Comparison of ENCODE assay signal across 28 cellular contexts in genomic region chr9:122372856-122373845, GRCh38. TPM values are rescaled to one million over a fixed set of nuclear protein-coding genes. Genes with fewer than 3 reads are reported as not detected.
DNase-seq lines count a peak whose midpoint lies in the region; ATAC-seq and TF ChIP-seq lines count a peak whose summit lies in the region.
"Had no signal": no experiment of that assay in that cellular context is flagged by ENCODE, and none has a peak within 500 bp of the region (broad histone marks: within the 10 kb centered on the region; RNA-seq: fewer than 3 reads in every experiment).

No MANE protein-coding gene starts in this region.

- H2BK5ac ChIP-seq in IMR-90 (ENCODE audit: low read depth, low read length, poor library complexity, severe bottlenecking): no peak overlapping the region

- peaks cover 67% of the 10 kb centered on the region for H3K36me3 Mint-ChIP-seq in dendritic cell treated with granulocyte-macrophage colony-stimulating factor and Interleukin-4, amounts not matched to agents 40 ng/mL and 50 ng/mL, for 4 days (ENCODE audit: low read depth)
- no peaks in the 10 kb centered on the region for H3K36me3 Mint-ChIP-seq in naive B cell
- no peaks in the 10 kb centered on the region for H3K36me3 Mint-ChIP-seq in CD8-positive, alpha-beta T cell
- H3K36me3 Mint-ChIP-seq: type B pancreatic cell had no signal

- H3K27me3 Mint-ChIP-seq in dendritic cell treated with granulocyte-macrophage colony-stimulating factor and Interleukin-4, amounts not matched to agents 40 ng/mL and 50 ng/mL, for 4 days: no peaks in the 10 kb centered on the region
- H3K27me3 Mint-ChIP-seq in naive B cell: no peaks in the 10 kb centered on the region
- H3K27me3 Mint-ChIP-seq in CD8-positive, alpha-beta T cell (ENCODE audit: low read depth): peaks cover 32% of the 10 kb centered on the region
- H3K27me3 Mint-ChIP-seq: memory B cell had no signal

- H3K4me1 ChIP-seq in IMR-90 (ENCODE audit: control insufficient read depth, insufficient read depth, low read length) (peaks cover 51% of the 10 kb centered on the region), stomach (peaks cover 54 to 79% (median 70%) of the 10 kb centered on the region in 4 donors), colonic mucosa (peaks cover 10% of the 10 kb centered on the region)
- peaks cover 7% of the 10 kb centered on the region for H3K4me1 ChIP-seq in CD8-positive, alpha-beta T cell (ENCODE audit: insufficient read depth, low read length)

- no peak overlapping the region for H3K14ac ChIP-seq in IMR-90 (replicated peaks; ENCODE audit: low read depth, low read length)

- dilution Hi-C loops in IMR-90 (cut with HindIII; ENCODE audit: low sequenced_read_pairs, unreplicated experiment): no loop called here

- CTCF ChIA-PET in IMR-90 (lab: Yijun Ruan, JAX): interaction anchor here (0.5 kb wide), 1 partner anchor 72 kb away, joined by 3 read pairs; no protein-coding TSS in a partner anchor
- CTCF ChIA-PET in CD8-positive, alpha-beta T cell (lab: Charles Lee): no interaction called here

- H2AFZ ChIP-seq in IMR-90 (replicated peaks; ENCODE audit: low read length, poor library complexity): peak overlapping the region; percentile 2
- H2AFZ ChIP-seq: hepatocyte had no signal

- POLR2A ChIA-PET in IMR-90 (lab: Charles Lee; ENCODE audit: unreplicated experiment): no interaction called here
- POLR2A ChIA-PET in CD8-positive, alpha-beta T cell (lab: Charles Lee): no interaction called here

- no peaks in the 10 kb centered on the region for H3K27me3 ChIP-seq in IMR-90 (ENCODE audit: control insufficient read depth, insufficient read depth, low read length)
- H3K27me3 ChIP-seq in stomach: peaks cover 0 to 5% (median 0%) of the 10 kb centered on the region in 3 donors
- peaks cover 3% of the 10 kb centered on the region for H3K27me3 ChIP-seq in CD8-positive, alpha-beta T cell (ENCODE audit: insufficient read depth, low read length)
- no peaks in the 10 kb centered on the region for H3K27me3 ChIP-seq in colonic mucosa
- H3K27me3 ChIP-seq: breast epithelium had no signal

- H3K27ac ChIP-seq in IMR-90 (ENCODE audit: insufficient read depth, low read length) (0 out of 2 replicates have a peak overlapping the region, but pooled peaks have one; percentile 11), stomach (peak overlapping the region in 3 of 5 donors; percentile 70 to 82 (median 79)), colonic mucosa (no peak overlapping the region)
- no peak overlapping the region for H3K27ac ChIP-seq in CD8-positive, alpha-beta T cell (ENCODE audit: low read depth, low read length)
- H3K27ac ChIP-seq: breast epithelium, hepatocyte had no signal

- no peaks in the 10 kb centered on the region for H3K9me3 ChIP-seq in IMR-90 (ENCODE audit: control insufficient read depth, insufficient read depth, low read length)
- no peaks in the 10 kb centered on the region for H3K9me3 ChIP-seq in stomach
- no peaks in the 10 kb centered on the region for H3K9me3 ChIP-seq in CD8-positive, alpha-beta T cell (ENCODE audit: low read length)
- no peaks in the 10 kb centered on the region for H3K9me3 ChIP-seq in colonic mucosa

- H3K79me1 ChIP-seq in IMR-90 (ENCODE audit: low read depth in 1 of 2, low read length in 2 of 2): peaks cover 39 to 70% of the 10 kb centered on the region in 2 experiments; a peak in 3 of 4 replicates

- H3K9me1 ChIP-seq in IMR-90 (ENCODE audit: insufficient read depth, low read length): peaks cover 44% of the 10 kb centered on the region

- no TSS peak for BruUV-seq in IMR-90 (replicated peaks; lab: Mats Ljungman, UMichigan)

- H3K23ac ChIP-seq in IMR-90 (ENCODE audit: low read depth, low read length): no peak overlapping the region

- peak overlapping the region; percentile 89 for H3K27ac Mint-ChIP-seq in dendritic cell treated with granulocyte-macrophage colony-stimulating factor and Interleukin-4, amounts not matched to agents 40 ng/mL and 50 ng/mL, for 4 days
- peak overlapping the region; percentile 7 to 93 (median 89) for H3K27ac Mint-ChIP-seq in naive B cell
- H3K27ac Mint-ChIP-seq in CD8-positive, alpha-beta T cell: no peak overlapping the region
- H3K27ac Mint-ChIP-seq: memory B cell; T-helper 2 cell treated with Interferon-gamma antibody and Interleukin-4, amounts not matched to agents 5 μg/mL and 100 μg/mL, for 36 hours; type B pancreatic cell had no signal

- peaks cover 11% of the 10 kb centered on the region for H3K36me3 ChIP-seq in IMR-90 (ENCODE audit: control insufficient read depth, insufficient read depth, low read length)
- peaks cover 0 to 2% (median under 1%) of the 10 kb centered on the region in 4 donors for H3K36me3 ChIP-seq in stomach
- H3K36me3 ChIP-seq in CD8-positive, alpha-beta T cell (ENCODE audit: insufficient read depth, low read length): no peaks in the 10 kb centered on the region
- H3K36me3 ChIP-seq in colonic mucosa: no peaks in the 10 kb centered on the region
- H3K36me3 ChIP-seq: breast epithelium had no signal

- no peak for TF ChIP-seq EP300 in stomach (IDR thresholded peaks at IDR 0.05)

- ATAC-seq in IMR-90 (ENCODE audit: low read depth) (no peak), naive B cell (ENCODE audit: low read depth in 2 of 2) (no peak), GM18907 (IDR thresholded peaks at IDR 0.05; ENCODE audit: unreplicated experiment) (no peak)
- ATAC-seq in CD8-positive, alpha-beta T cell: no peak
- ATAC-seq: GM12878, left colon, Panc1 had no signal

- in situ Hi-C loops in IMR-90 (cut with MboI; ENCODE audit: low sequenced_read_pairs): loop anchor here (10.0 kb wide), 1 partner anchor 442 kb away; no protein-coding TSS in a partner anchor

- H2AK5ac ChIP-seq in IMR-90 (ENCODE audit: low read depth, low read length): peak overlapping the region; percentile 44

- TF ChIP-seq POLR2A in IMR-90 (IDR thresholded peaks at IDR 0.05; ENCODE audit: low read depth, low read length) (no peak), stomach (IDR thresholded peaks at IDR 0.05) (no peak)

- peak overlapping the region; percentile 45; the same call in 1 of the 2 replicates for H3K4me2 ChIP-seq in IMR-90 (ENCODE audit: low read depth, low read length)
- H3K4me2 ChIP-seq: hepatocyte, smooth muscle cell had no signal

- H4K8ac ChIP-seq in IMR-90 (ENCODE audit: low read depth in 2 of 2, low read length in 2 of 2): peak overlapping the region in 1 of 2 experiments; percentile 2; a peak in 3 of 4 replicates

- H2BK120ac ChIP-seq in IMR-90 (ENCODE audit: low read depth, low read length): no peak overlapping the region

- no peak overlapping the region for H2AK9ac ChIP-seq in IMR-90 (replicated peaks; ENCODE audit: low read depth, low read length, poor library complexity)

- 0 out of 2 replicates have a peak overlapping the region, but pooled peaks have one; percentile 4 for H3K9ac ChIP-seq in IMR-90 (ENCODE audit: low read depth, low read length)
- H3K9ac ChIP-seq in colonic mucosa (ENCODE audit: low read depth in 2 of 2, low read length in 2 of 2): no peak overlapping the region

- no peaks in the 10 kb centered on the region for H4K20me1 ChIP-seq in IMR-90 (ENCODE audit: insufficient read depth, low read length)

- H3K56ac ChIP-seq in IMR-90 (ENCODE audit: extremely low read depth, insufficient read depth, low read length): no peak overlapping the region

- H2BK15ac ChIP-seq in IMR-90 (ENCODE audit: low read depth, low read length): no peak overlapping the region; the same call in 2 of the 3 replicates

- 0 out of 2 replicates have a peak overlapping the region, but pooled peaks have one; percentile 9 for H4K5ac ChIP-seq in IMR-90 (ENCODE audit: low read depth, low read length)

- H3K4me3 ChIP-seq in IMR-90 (ENCODE audit: insufficient read depth, low read depth, low read length) (no peak overlapping the region), stomach (peak overlapping the region in 2 of 4 donors; percentile 56 to 58), colonic mucosa (no peak overlapping the region)
- no peak overlapping the region for H3K4me3 ChIP-seq in CD8-positive, alpha-beta T cell (ENCODE audit: low read depth, low read length)
- H3K4me3 ChIP-seq: breast epithelium, GM12878, hepatocyte, smooth muscle cell had no signal

- H4K91ac ChIP-seq in IMR-90 (ENCODE audit: insufficient read depth, low read depth, low read length): peak overlapping the region; percentile 67; the same call in 1 of the 2 replicates

- DNase-seq in IMR-90 (no peak), naive B cell (no peak), stomach (no peak), colonic mucosa (no peak)
- no peak for DNase-seq in CD8-positive, alpha-beta T cell
- DNase-seq: activated CD8-positive, alpha-beta memory T cell treated with anti-CD3 and anti-CD28 coated beads for 24 hours; activated naive CD4-positive, alpha-beta T cell treated with anti-CD3 and anti-CD28 coated beads, Interleukin-2, amount 50 U/mL, for 16 hours; effector memory CD4-positive, alpha-beta T cell; EL; foreskin melanocyte; GOT3; Kasumi-1; left colon; NCI-H1436 treated with DMSO at 0.1 percent for 48 hours; NCI-H2107; nucleus accumbens; SHP77 treated with DMSO at 0.1 percent for 48 hours; stimulated activated CD4-positive, alpha-beta T cell treated with anti-CD3 and anti-CD28 coated beads, Interleukin-2, amount 100 ng/mL, for 24 hours had no signal

- peak overlapping the region; percentile 42; the same call in 1 of the 2 replicates for H2BK20ac ChIP-seq in IMR-90 (ENCODE audit: low read depth, low read length)

- H3K18ac ChIP-seq in IMR-90 (ENCODE audit: low read depth, low read length): no peak overlapping the region

- peak overlapping the region; percentile 20; the same call in 1 of the 2 replicates for H3K4ac ChIP-seq in IMR-90 (ENCODE audit: low read depth, low read length)

- H3K4me3 Mint-ChIP-seq in dendritic cell treated with granulocyte-macrophage colony-stimulating factor and Interleukin-4, amounts not matched to agents 40 ng/mL and 50 ng/mL, for 4 days: peak overlapping the region; percentile 98
- peak overlapping the region in 6 of 8 donors; percentile 6 to 88 (median 63) for H3K4me3 Mint-ChIP-seq in naive B cell
- H3K4me3 Mint-ChIP-seq in CD8-positive, alpha-beta T cell: no peak overlapping the region
- H3K4me3 Mint-ChIP-seq: T-helper 2 cell treated with Interferon-gamma antibody and Interleukin-4, amounts not matched to agents 5 μg/mL and 100 μg/mL, for 36 hours had no signal

- TF ChIP-seq CTCF in IMR-90 (conservative IDR thresholded peaks at IDR 0.05; ENCODE audit: low read depth, low read length) (no peak), stomach (IDR thresholded peaks at IDR 0.05) (no peak), colonic mucosa (IDR thresholded peaks at IDR 0.05) (no peak)
- TF ChIP-seq CTCF in CD8-positive, alpha-beta T cell (IDR thresholded peaks at IDR 0.05): no peak

- peaks cover 81% of the 10 kb centered on the region for H3K4me1 Mint-ChIP-seq in dendritic cell treated with granulocyte-macrophage colony-stimulating factor and Interleukin-4, amounts not matched to agents 40 ng/mL and 50 ng/mL, for 4 days (ENCODE audit: low read depth)
- H3K4me1 Mint-ChIP-seq in naive B cell: peaks cover 52 to 83% (median 69%) of the 10 kb centered on the region in 3 donors
- H3K4me1 Mint-ChIP-seq in CD8-positive, alpha-beta T cell (ENCODE audit: low read depth): peaks cover 8% of the 10 kb centered on the region

- peaks cover 11% of the 10 kb centered on the region for H3K9me3 Mint-ChIP-seq in dendritic cell treated with granulocyte-macrophage colony-stimulating factor and Interleukin-4, amounts not matched to agents 40 ng/mL and 50 ng/mL, for 4 days
- no peaks in the 10 kb centered on the region for H3K9me3 Mint-ChIP-seq in naive B cell
- peaks cover 3% of the 10 kb centered on the region for H3K9me3 Mint-ChIP-seq in CD8-positive, alpha-beta T cell
- H3K9me3 Mint-ChIP-seq: T-helper 2 cell treated with Interferon-gamma antibody and Interleukin-4, amounts not matched to agents 5 μg/mL and 100 μg/mL, for 36 hours; type B pancreatic cell had no signal

- WGBS in IMR-90 (ENCODE audit: extremely low coverage in 2 of 2, insufficient read length in 1 of 2), 2 experiments: 81% methylated on average over 8 of the region's 19 CpGs; no CpG with 5 or more reads in 1 of the 2 experiments
- WGBS in stomach, 5 donors: 63 to 78% (median 74%) methylated on average over 16 to 19 of the region's 19 CpGs

- intact Hi-C loops in IMR-90 (cut with micrococcal nuclease): no loop called here
- intact Hi-C loops in dendritic cell treated with granulocyte-macrophage colony-stimulating factor and Interleukin-4, amounts not matched to agents 40 ng/mL and 50 ng/mL, for 4 days (cut with micrococcal nuclease): no loop called here
- intact Hi-C loops in stomach (cut with DNase I; ENCODE audit: low total_unique reads): no loop called here
- intact Hi-C loops in CD8-positive, alpha-beta T cell (cut with DNase I, micrococcal nuclease): no loop called here
- intact Hi-C loops in colonic mucosa (cut with DNase I): no loop called here

- TF ChIP-seq RAD21 in IMR-90 (IDR thresholded peaks at IDR 0.05; ENCODE audit: low read length): no peak

RNA-seq across cellular contexts. Expression of gene PTGS1, which starts 2.3 kb away (rescaled TPM):
- total RNA-seq in IMR-90 (2012; rRNA removed) (21.1 and 24.7 TPM in 2 replicates), stomach (10 to 100 TPM in 2 of 5 donors, 1 to 10 TPM in 3; 6.4 to 49.6 (median 8.1) TPM), colonic mucosa (10 to 100 TPM in 1 of 2 donors, 1 to 10 TPM in 1; 6.2 to 26.7 TPM)
- polyA plus RNA-seq in IMR-90 (2012; rRNA removed) (33.9 and 38.3 TPM in 2 replicates), naive B cell (ENCODE audit: low read depth in 6 of 6) (10 to 100 TPM; 18.2 to 37.6 (median 24.7) TPM), stomach (10 to 100 TPM; 14.8 to 19.4 (median 15.4) TPM)
- 32.1 and 51.8 TPM in 2 replicates for polyA plus RNA-seq in IMR-90 (2012; cell fraction: cytosol; rRNA removed)
- 40.2 and 55.2 TPM in 2 replicates for polyA plus RNA-seq in IMR-90 (2012; cell fraction: nucleus; rRNA removed; ENCODE audit: low replicate concordance)
- total RNA-seq in CD8-positive, alpha-beta T cell: not detected

Comparison
In these comparisons a context has a peak if more than half of its experiments do, and no peak if none do; other contexts are left out.
1. H3K27ac ChIP-seq: peak in IMR-90 (single experiment) and stomach (3 of 5); none in CD8-positive, alpha-beta T cell (single experiment) and colonic mucosa (single experiment).
2. RNA of gene PTGS1, which starts 2.3 kb away (total RNA-seq): 6.2 to 26.7 TPM in colonic mucosa, 21.1 to 24.7 TPM in IMR-90 and 6.4 to 49.6 TPM in stomach; not detected in CD8-positive, alpha-beta T cell; every median in the first group is over 4 times any median in the second.